ENCODE assay signal across 1 cellular context in the genomic region with DNA sequence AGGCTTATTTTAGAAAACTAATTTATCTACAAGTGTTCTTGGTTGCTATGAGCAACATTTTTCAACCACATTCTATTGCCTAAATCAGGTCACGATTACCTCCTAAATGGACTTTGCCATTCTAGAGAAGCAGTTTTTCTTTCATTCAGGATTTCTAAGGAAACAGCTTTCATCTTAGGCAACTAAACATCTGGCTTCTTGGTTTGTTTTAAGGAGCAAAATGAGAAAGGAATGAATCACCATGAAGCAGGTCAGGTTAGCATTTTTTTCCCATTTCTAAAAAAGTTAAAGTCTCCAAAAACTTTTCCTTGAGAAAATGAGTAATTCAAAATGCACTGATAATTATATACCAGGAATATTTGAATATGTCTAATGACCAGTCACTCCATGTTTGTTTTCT.
TF ChIP-seq lines count a peak whose summit lies in the region.

No MANE protein-coding gene starts in this region.

TF ChIP-seq in GM23338, 12 proteins besides CTCF, POLR2A, EP300 and RAD21 (continued from another document):
- TF ChIP-seq ZNF331 (CRISPR knock-in tag; IDR thresholded peaks at IDR 0.05; ENCODE audit: low read depth) (no peak), POLR2AphosphoS5 (IDR thresholded peaks at IDR 0.05; ENCODE audit: low read depth) (no peak), NANOG (IDR thresholded peaks at IDR 0.05; ENCODE audit: borderline replicate concordance) (no peak)
- TF ChIP-seq, protein P1, sequence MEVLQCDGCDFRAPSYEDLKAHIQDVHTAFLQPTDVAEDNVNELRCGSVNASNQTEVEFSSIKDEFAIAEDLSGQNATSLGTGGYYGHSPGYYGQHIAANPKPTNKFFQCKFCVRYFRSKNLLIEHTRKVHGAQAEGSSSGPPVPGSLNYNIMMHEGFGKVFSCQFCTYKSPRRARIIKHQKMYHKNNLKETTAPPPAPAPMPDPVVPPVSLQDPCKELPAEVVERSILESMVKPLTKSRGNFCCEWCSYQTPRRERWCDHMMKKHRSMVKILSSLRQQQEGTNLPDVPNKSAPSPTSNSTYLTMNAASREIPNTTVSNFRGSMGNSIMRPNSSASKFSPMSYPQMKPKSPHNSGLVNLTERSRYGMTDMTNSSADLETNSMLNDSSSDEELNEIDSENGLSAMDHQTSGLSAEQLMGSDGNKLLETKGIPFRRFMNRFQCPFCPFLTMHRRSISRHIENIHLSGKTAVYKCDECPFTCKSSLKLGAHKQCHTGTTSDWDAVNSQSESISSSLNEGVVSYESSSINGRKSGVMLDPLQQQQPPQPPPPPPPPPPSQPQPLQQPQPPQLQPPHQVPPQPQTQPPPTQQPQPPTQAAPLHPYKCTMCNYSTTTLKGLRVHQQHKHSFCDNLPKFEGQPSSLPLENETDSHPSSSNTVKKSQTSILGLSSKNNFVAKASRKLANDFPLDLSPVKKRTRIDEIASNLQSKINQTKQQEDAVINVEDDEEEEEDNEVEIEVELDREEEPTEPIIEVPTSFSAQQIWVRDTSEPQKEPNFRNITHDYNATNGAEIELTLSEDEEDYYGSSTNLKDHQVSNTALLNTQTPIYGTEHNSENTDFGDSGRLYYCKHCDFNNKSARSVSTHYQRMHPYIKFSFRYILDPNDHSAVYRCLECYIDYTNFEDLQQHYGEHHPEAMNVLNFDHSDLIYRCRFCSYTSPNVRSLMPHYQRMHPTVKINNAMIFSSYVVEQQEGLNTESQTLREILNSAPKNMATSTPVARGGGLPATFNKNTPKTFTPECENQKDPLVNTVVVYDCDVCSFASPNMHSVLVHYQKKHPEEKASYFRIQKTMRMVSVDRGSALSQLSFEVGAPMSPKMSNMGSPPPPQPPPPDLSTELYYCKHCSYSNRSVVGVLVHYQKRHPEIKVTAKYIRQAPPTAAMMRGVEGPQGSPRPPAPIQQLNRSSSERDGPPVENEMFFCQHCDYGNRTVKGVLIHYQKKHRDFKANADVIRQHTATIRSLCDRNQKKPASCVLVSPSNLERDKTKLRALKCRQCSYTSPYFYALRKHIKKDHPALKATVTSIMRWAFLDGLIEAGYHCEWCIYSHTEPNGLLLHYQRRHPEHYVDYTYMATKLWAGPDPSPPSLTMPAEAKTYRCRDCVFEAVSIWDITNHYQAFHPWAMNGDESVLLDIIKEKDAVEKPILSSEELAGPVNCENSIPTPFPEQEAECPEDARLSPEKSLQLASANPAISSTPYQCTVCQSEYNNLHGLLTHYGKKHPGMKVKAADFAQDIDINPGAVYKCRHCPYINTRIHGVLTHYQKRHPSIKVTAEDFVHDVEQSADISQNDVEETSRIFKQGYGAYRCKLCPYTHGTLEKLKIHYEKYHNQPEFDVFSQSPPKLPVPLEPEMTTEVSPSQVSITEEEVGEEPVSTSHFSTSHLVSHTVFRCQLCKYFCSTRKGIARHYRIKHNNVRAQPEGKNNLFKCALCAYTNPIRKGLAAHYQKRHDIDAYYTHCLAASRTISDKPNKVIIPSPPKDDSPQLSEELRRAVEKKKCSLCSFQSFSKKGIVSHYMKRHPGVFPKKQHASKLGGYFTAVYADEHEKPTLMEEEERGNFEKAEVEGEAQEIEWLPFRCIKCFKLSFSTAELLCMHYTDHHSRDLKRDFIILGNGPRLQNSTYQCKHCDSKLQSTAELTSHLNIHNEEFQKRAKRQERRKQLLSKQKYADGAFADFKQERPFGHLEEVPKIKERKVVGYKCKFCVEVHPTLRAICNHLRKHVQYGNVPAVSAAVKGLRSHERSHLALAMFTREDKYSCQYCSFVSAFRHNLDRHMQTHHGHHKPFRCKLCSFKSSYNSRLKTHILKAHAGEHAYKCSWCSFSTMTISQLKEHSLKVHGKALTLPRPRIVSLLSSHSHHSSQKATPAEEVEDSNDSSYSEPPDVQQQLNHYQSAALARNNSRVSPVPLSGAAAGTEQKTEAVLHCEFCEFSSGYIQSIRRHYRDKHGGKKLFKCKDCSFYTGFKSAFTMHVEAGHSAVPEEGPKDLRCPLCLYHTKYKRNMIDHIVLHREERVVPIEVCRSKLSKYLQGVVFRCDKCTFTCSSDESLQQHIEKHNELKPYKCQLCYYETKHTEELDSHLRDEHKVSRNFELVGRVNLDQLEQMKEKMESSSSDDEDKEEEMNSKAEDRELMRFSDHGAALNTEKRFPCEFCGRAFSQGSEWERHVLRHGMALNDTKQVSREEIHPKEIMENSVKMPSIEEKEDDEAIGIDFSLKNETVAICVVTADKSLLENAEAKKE (CRISPR knock-in tag; IDR thresholded peaks at IDR 0.05), result no peak
